ENCODE assay signal across 8 cellular contexts in genomic region chr11:19711911-19712280, GRCh38. TPM values are rescaled to one million over a fixed set of nuclear protein-coding genes. Genes with fewer than 3 reads are reported as not detected.
DNase-seq lines count a peak whose midpoint lies in the region; ATAC-seq and TF ChIP-seq lines count a peak whose summit lies in the region.

No MANE protein-coding gene starts in this region.

- H3K27me3 ChIP-seq in trophoblast cell (ENCODE audit: insufficient read depth, low read length) = peaks cover 16% of the 10 kb centered on the region

- no peak overlapping the region for H3K4me3 ChIP-seq in trophoblast cell (ENCODE audit: low read depth, low read length)

- H2AFZ ChIP-seq in trophoblast cell (ENCODE audit: insufficient read depth, low read length, poor library complexity) = peak overlapping the region; percentile 81

- H3K4ac ChIP-seq in trophoblast cell (ENCODE audit: low read depth, low read length) = no peak overlapping the region

- ATAC-seq in HG02798 (IDR thresholded peaks at IDR 0.05; ENCODE audit: poor library complexity, unreplicated experiment) = peak; percentile 4

- H3K4me2 ChIP-seq in trophoblast cell (ENCODE audit: low read length) = peak overlapping the region; percentile 91

- POLR2A ChIA-PET in activated CD4-positive, alpha-beta memory T cell treated with anti-CD3 and anti-CD28 coated beads, Interleukin-2, amount 10 ng/mL, durations not matched to agents 7 days and 5 days (lab: Charles Lee) = interaction anchor here (1.0 to 5.4 kb wide), 5 partner anchors 12 to 470 kb away, joined by 3 to 42 read pairs (median 3); no protein-coding TSS in a partner anchor

- peak overlapping the region; percentile 85 for H3K27ac ChIP-seq in trophoblast cell (ENCODE audit: low read depth, low read length)

- H3K4me3 Mint-ChIP-seq in Calu3 (ENCODE audit: low read depth, unreplicated experiment) = peak overlapping the region; percentile 88
- H3K4me3 Mint-ChIP-seq in activated CD4-positive, alpha-beta memory T cell treated with anti-CD3 and anti-CD28 coated beads, Interleukin-2, amount 10 ng/mL, durations not matched to agents 7 days and 5 days = peak overlapping the region; percentile 92

- H4K12ac ChIP-seq in trophoblast cell (ENCODE audit: low read depth, low read length) = no peak overlapping the region

- peaks cover 36% of the 10 kb centered on the region for H3K4me1 Mint-ChIP-seq in Calu3 (ENCODE audit: low read depth, unreplicated experiment)
- peaks cover 26% of the 10 kb centered on the region for H3K4me1 Mint-ChIP-seq in activated CD4-positive, alpha-beta memory T cell treated with anti-CD3 and anti-CD28 coated beads, Interleukin-2, amount 10 ng/mL, durations not matched to agents 7 days and 5 days

- peaks cover 20 to 31% of the 10 kb centered on the region in 2 experiments for H3K4me1 ChIP-seq in trophoblast cell (ENCODE audit: control insufficient read depth in 1 of 2, insufficient read depth in 2 of 2, low read length in 2 of 2)

- no peak overlapping the region for H3K23ac ChIP-seq in trophoblast cell (ENCODE audit: low read length)

- H2BK12ac ChIP-seq in trophoblast cell (ENCODE audit: low read length) = no peak overlapping the region

- H3K79me1 ChIP-seq in trophoblast cell (ENCODE audit: low read length) = peaks cover 8% of the 10 kb centered on the region

- CTCF ChIA-PET in Calu3 (lab: Charles Lee) = interaction anchor here (0.6 to 1.0 kb wide), 2 partner anchors 191 to 454 kb away, joined by 4 to 5 read pairs; no protein-coding TSS in a partner anchor
- CTCF ChIA-PET in activated CD4-positive, alpha-beta memory T cell treated with anti-CD3 and anti-CD28 coated beads, Interleukin-2, amount 10 ng/mL, durations not matched to agents 7 days and 5 days (lab: Charles Lee) = interaction anchor here (0.6 kb wide), 1 partner anchor 148 kb away, joined by 3 read pairs; no protein-coding TSS in a partner anchor

- TF ChIP-seq CTCF in Calu3 (IDR thresholded peaks at IDR 0.05; ENCODE audit: unreplicated experiment) = no peak

- no peaks in the 10 kb centered on the region for H3K79me2 ChIP-seq in trophoblast cell (ENCODE audit: control insufficient read depth, insufficient read depth, low read length, poor library complexity)

- peaks cover 6% of the 10 kb centered on the region for H3K9me3 ChIP-seq in trophoblast cell (ENCODE audit: insufficient read depth, low read depth, low read length)

- H3K14ac ChIP-seq in trophoblast cell (ENCODE audit: low read length) = no peak overlapping the region

- BruUV-seq in Calu3 (replicated peaks; lab: Mats Ljungman, UMichigan) = no TSS peak

- H4K8ac ChIP-seq in trophoblast cell (ENCODE audit: low read depth, low read length) = no peak overlapping the region

- no peak overlapping the region for H2BK5ac ChIP-seq in trophoblast cell (ENCODE audit: low read depth, low read length, poor library complexity)

- H3K27me3 Mint-ChIP-seq in Calu3 (ENCODE audit: unreplicated experiment) = no peaks in the 10 kb centered on the region
- peaks cover 39% of the 10 kb centered on the region for H3K27me3 Mint-ChIP-seq in activated CD4-positive, alpha-beta memory T cell treated with anti-CD3 and anti-CD28 coated beads, Interleukin-2, amount 10 ng/mL, durations not matched to agents 7 days and 5 days

- no CpG with 5 or more reads among the region's 16 CpGs for WGBS in trophoblast cell (ENCODE audit: extremely low coverage, insufficient coverage, insufficient read length)

- DNase-seq in Calu3 = no peak
- DNase-seq in activated CD4-positive, alpha-beta memory T cell treated with anti-CD3 and anti-CD28 coated beads, Interleukin-2, amount 10 ng/mL, durations not matched to agents 7 days and 5 days = peak; percentile 41
- peak; percentile 10 for DNase-seq in germinal center (ENCODE audit: low spot score)
- no peak for DNase-seq in trophoblast cell
- DNase-seq in amniotic stem cell (lab: John Stamatoyannopoulos, UW) = no peak
- no peak for DNase-seq in NCI-H128 (lab: John Stamatoyannopoulos, UW; ENCODE audit: unreplicated experiment)
- DNase-seq in dermis blood vessel endothelial cell = no peak

- peak overlapping the region; percentile 80 for H2BK120ac ChIP-seq in trophoblast cell (ENCODE audit: insufficient read depth, low read length, poor library complexity)

- H3K18ac ChIP-seq in trophoblast cell (ENCODE audit: low read length) = no peak overlapping the region

- H3K36me3 Mint-ChIP-seq in Calu3 (ENCODE audit: insufficient read depth, unreplicated experiment) = peaks cover 34% of the 10 kb centered on the region
- peaks cover 2% of the 10 kb centered on the region for H3K36me3 Mint-ChIP-seq in activated CD4-positive, alpha-beta memory T cell treated with anti-CD3 and anti-CD28 coated beads, Interleukin-2, amount 10 ng/mL, durations not matched to agents 7 days and 5 days (ENCODE audit: low read depth)

- H3K9ac ChIP-seq in trophoblast cell (ENCODE audit: low read length) = no peak overlapping the region

- H3K27ac Mint-ChIP-seq in Calu3 (ENCODE audit: unreplicated experiment) = peak overlapping the region; percentile 85
- H3K27ac Mint-ChIP-seq in activated CD4-positive, alpha-beta memory T cell treated with anti-CD3 and anti-CD28 coated beads, Interleukin-2, amount 10 ng/mL, durations not matched to agents 7 days and 5 days = peak overlapping the region; percentile 89

- H4K91ac ChIP-seq in trophoblast cell (ENCODE audit: low read depth, low read length) = peak overlapping the region; percentile 65

- H3K9me3 Mint-ChIP-seq in Calu3 (ENCODE audit: low read depth, unreplicated experiment) = no peaks in the 10 kb centered on the region
- H3K9me3 Mint-ChIP-seq in activated CD4-positive, alpha-beta memory T cell treated with anti-CD3 and anti-CD28 coated beads, Interleukin-2, amount 10 ng/mL, durations not matched to agents 7 days and 5 days = no peaks in the 10 kb centered on the region

- H3K36me3 ChIP-seq in trophoblast cell (ENCODE audit: control insufficient read depth in 1 of 2, insufficient read depth in 2 of 2, low read length in 2 of 2) = no peaks in the 10 kb centered on the region

- H2AK5ac ChIP-seq in trophoblast cell (ENCODE audit: low read length) = no peak overlapping the region

- intact Hi-C loops in Calu3 (cut with micrococcal nuclease; ENCODE audit: unreplicated experiment) = no loop called here

RNA-seq across cellular contexts. Expression of gene NAV2, which starts 0.7 kb away (rescaled TPM):
- 17.3 and 21.4 TPM in 2 replicates for total RNA-seq in Calu3 (2022)
- total RNA-seq in activated CD4-positive, alpha-beta memory T cell treated with anti-CD3 and anti-CD28 coated beads, Interleukin-2, amount 10 ng/mL, durations not matched to agents 7 days and 5 days = under 1 TPM; 0.53 to 0.70 TPM
- 36.1 and 37.2 TPM in 2 replicates for polyA plus RNA-seq in trophoblast cell (2013)
- 6.8 and 10.0 TPM in 2 replicates for total RNA-seq in dermis blood vessel endothelial cell

Comparison
In these comparisons a context has a peak if more than half of its experiments do, and no peak if none do; other contexts are left out.
1. DNase-seq: peak in activated CD4-positive, alpha-beta memory T cell treated with anti-CD3 and anti-CD28 coated beads, Interleukin-2, amount 10 ng/mL, durations not matched to agents 7 days and 5 days (single experiment) and germinal center (single experiment); none in Calu3 (single experiment), trophoblast cell (0 of 2), amniotic stem cell (single experiment), NCI-H128 (single experiment) and dermis blood vessel endothelial cell (single experiment).